ENCODE assay signal across 8 cellular contexts in genomic region chr10:13527864-13528137, GRCh38. TPM values are rescaled to one million over a fixed set of nuclear protein-coding genes. Genes with fewer than 3 reads are reported as not detected.
DNase-seq lines count a peak whose midpoint lies in the region; ATAC-seq and TF ChIP-seq lines count a peak whose summit lies in the region.

No MANE protein-coding gene starts in this region.

- H3K36me3 ChIP-seq in heart right ventricle, result peaks cover 0 to 19% (median 0%) of the 10 kb centered on the region in 9 donors
- no peaks in the 10 kb centered on the region for H3K36me3 ChIP-seq in mucosa of rectum (ENCODE audit: control insufficient read depth in 2 of 2, insufficient read depth in 2 of 2, low read length in 2 of 2)
- H3K36me3 ChIP-seq in vagina, result no peaks in the 10 kb centered on the region

- no peaks in the 10 kb centered on the region for H3K9me3 Mint-ChIP-seq in chondrocyte (ENCODE audit: low read depth)

- H3K27me3 Mint-ChIP-seq in chondrocyte (ENCODE audit: low read depth), result no peaks in the 10 kb centered on the region

- H3K27ac ChIP-seq in heart right ventricle, result peak overlapping the region; percentile 5 to 88 (median 68)
- peak overlapping the region in 1 of 2 donors; percentile 41 for H3K27ac ChIP-seq in mucosa of rectum (ENCODE audit: low read depth in 2 of 2, low read length in 2 of 2)
- H3K27ac ChIP-seq in vagina, result peak overlapping the region; percentile 70

- H3K4me1 Mint-ChIP-seq in chondrocyte (ENCODE audit: low read depth), result peaks cover 22% of the 10 kb centered on the region

- H3K9ac ChIP-seq in mucosa of rectum (ENCODE audit: low read depth in 1 of 2, low read length in 2 of 2), result peak overlapping the region; percentile 43 to 72

- DNase-seq in heart right ventricle (no peak), cardiac septum (ENCODE audit: low spot score) (no peak), chondrocyte (ENCODE audit: low spot score) (no peak), vagina (ENCODE audit: extremely low spot score in 2 of 2) (no peak), occipital lobe (lab: John Stamatoyannopoulos, UW) (no peak), SW 1271 (lab: John Stamatoyannopoulos, UW) (no peak)

- WGBS in heart right ventricle, 2 donors, result 4% methylated on average over 6 of the region's 6 CpGs

- peak overlapping the region; percentile 76 for H3K27ac Mint-ChIP-seq in chondrocyte (ENCODE audit: unreplicated experiment)

- H3K27me3 ChIP-seq in heart right ventricle, result peaks cover 0 to 60% (median 0%) of the 10 kb centered on the region in 7 donors
- no peaks in the 10 kb centered on the region for H3K27me3 ChIP-seq in mucosa of rectum (ENCODE audit: control insufficient read depth in 2 of 2, insufficient read depth in 2 of 2, low read length in 2 of 2)
- no peaks in the 10 kb centered on the region for H3K27me3 ChIP-seq in vagina

- H3K9me3 ChIP-seq in heart right ventricle (no peaks in the 10 kb centered on the region), mucosa of rectum (ENCODE audit: control insufficient read depth in 2 of 2, low read length in 2 of 2) (no peaks in the 10 kb centered on the region), vagina (no peaks in the 10 kb centered on the region)

- peaks cover 0 to 31% (median 18%) of the 10 kb centered on the region in 9 donors for H3K4me1 ChIP-seq in heart right ventricle
- H3K4me1 ChIP-seq in mucosa of rectum (ENCODE audit: control insufficient read depth in 2 of 2, insufficient read depth in 2 of 2, low read length in 2 of 2), result peaks cover 5 to 6% of the 10 kb centered on the region in 2 donors
- H3K4me1 ChIP-seq in vagina, result peaks cover 11% of the 10 kb centered on the region

- H3K4me3 Mint-ChIP-seq in chondrocyte (ENCODE audit: unreplicated experiment), result peak overlapping the region; percentile 76

- peaks cover 6% of the 10 kb centered on the region for H3K36me3 Mint-ChIP-seq in chondrocyte (ENCODE audit: low read depth)

- TF ChIP-seq CTCF in heart right ventricle (IDR thresholded peaks at IDR 0.05), result no peak
- no peak for TF ChIP-seq CTCF in chondrocyte (IDR thresholded peaks at IDR 0.05)
- no peak for TF ChIP-seq CTCF in vagina (IDR thresholded peaks at IDR 0.05)

- intact Hi-C loops in heart right ventricle (cut with DNase I), result loop anchor here in 4 of 10 donors (5.0 to 10.0 kb wide), 3 partner anchors 153 to 366 kb away; partner anchors contain the start of gene MCM10 (in 1 of the 4)
- intact Hi-C loops in cardiac septum (cut with DNase I), result loop anchor here (10.0 kb wide), 2 partner anchors 183 to 363 kb away; partner anchors contain the start of genes MCM10 and SEPHS1
- intact Hi-C loops in vagina (cut with DNase I), result no loop called here

- ATAC-seq in heart right ventricle, result peak in 1 of 8 donors; percentile 6
- no peak for ATAC-seq in GM21515 (IDR thresholded peaks at IDR 0.05; ENCODE audit: unreplicated experiment)

- H3K4me3 ChIP-seq in heart right ventricle (peak overlapping the region; percentile 44 to 89 (median 70)), mucosa of rectum (ENCODE audit: low read length in 2 of 2) (peak overlapping the region; percentile 65 to 67), vagina (peak overlapping the region; percentile 49 to 73)

- TF ChIP-seq POLR2A in vagina (IDR thresholded peaks at IDR 0.05), result no peak

RNA-seq across cellular contexts. Expression of gene BEND7, which starts 1.0 kb away (rescaled TPM):
- total RNA-seq in heart right ventricle (10 to 100 TPM; 10.2 to 21.0 (median 13.3) TPM), cardiac septum (14.0 TPM), chondrocyte (9.7 to 15.8 TPM (median 12.3 TPM) in 3 replicates), vagina (16.2 TPM), occipital lobe (4.8 TPM)
- 1 to 10 TPM; 6.4 to 7.0 TPM for polyA plus RNA-seq in heart right ventricle

RNA-seq across cellular contexts. Expression of gene PRPF18, which starts 59.0 kb away (rescaled TPM):
- total RNA-seq in heart right ventricle (10 to 100 TPM; 13.3 to 17.1 (median 15.4) TPM), cardiac septum (14.0 TPM), chondrocyte (13.4 to 20.9 TPM (median 14.9 TPM) in 3 replicates), vagina (25.8 TPM), occipital lobe (39.8 TPM)
- 10 to 100 TPM in 1 of 2 donors, 1 to 10 TPM in 1; 6.7 to 13.1 TPM for polyA plus RNA-seq in heart right ventricle
